In genomic region chr6:137938770-137939379, GRCh38 we compare ENCODE assay signal across 19 cellular contexts.
"Had no signal": no experiment of that assay in that cellular context is flagged by ENCODE, and none has a peak within 500 bp of the region (broad histone marks: within the 10 kb centered on the region; RNA-seq: fewer than 3 reads in every experiment).

No MANE protein-coding gene starts in this region.

- DNase-seq: activated CD4-positive, CD25-positive, alpha-beta regulatory T cell; activated naive CD4-positive, alpha-beta T cell treated with anti-CD3 and anti-CD28 coated beads, Interleukin-2, amount 50 U/mL, for 16 hours; amygdala; effector CD8-positive, alpha-beta T cell; esophagus squamous epithelium; heart right ventricle; left lung; retina; spleen; stimulated activated CD4-positive, alpha-beta T cell treated with anti-CD3 and anti-CD28 coated beads, Interleukin-4, amount 100 ng/mL, for 4 hours; stimulated activated naive CD4-positive, alpha-beta T cell; substantia nigra; T-cell; T1000; tibial artery had no signal

- H3K9me3 ChIP-seq: esophagus squamous epithelium had no signal

- H3K36me3 ChIP-seq: cardiac muscle cell, esophagus squamous epithelium, heart right ventricle, left lung, spleen, tibial artery had no signal

- H3K27ac Mint-ChIP-seq: T-cell had no signal

- H3K27me3 ChIP-seq: cardiac muscle cell, esophagus squamous epithelium, heart right ventricle, left lung, spleen, tibial artery had no signal

- H3K4me3 ChIP-seq: cardiac muscle cell, esophagus squamous epithelium, heart right ventricle, left lung, spleen, tibial artery had no signal

- H3K27me3 Mint-ChIP-seq: dendritic cell treated with granulocyte-macrophage colony-stimulating factor and Interleukin-4, amounts not matched to agents 40 ng/mL and 50 ng/mL, for 4 days; T-cell had no signal

- H3K27ac ChIP-seq: cardiac muscle cell, esophagus squamous epithelium, left lung, spleen, tibial artery had no signal

- H3K4me3 Mint-ChIP-seq: dendritic cell treated with granulocyte-macrophage colony-stimulating factor and Interleukin-4, amounts not matched to agents 40 ng/mL and 50 ng/mL, for 4 days; neural crest cell; T-cell had no signal

- ATAC-seq: heart right ventricle, left lung, SK-N-SH treated with all-trans-retinoic acid at 6 μM for 48 hours had no signal

- H3K4me1 Mint-ChIP-seq: neural crest cell had no signal

- H3K4me1 ChIP-seq: left lung, tibial artery had no signal
